11 cellular contexts compared by ENCODE assay signal in the genomic region with DNA sequence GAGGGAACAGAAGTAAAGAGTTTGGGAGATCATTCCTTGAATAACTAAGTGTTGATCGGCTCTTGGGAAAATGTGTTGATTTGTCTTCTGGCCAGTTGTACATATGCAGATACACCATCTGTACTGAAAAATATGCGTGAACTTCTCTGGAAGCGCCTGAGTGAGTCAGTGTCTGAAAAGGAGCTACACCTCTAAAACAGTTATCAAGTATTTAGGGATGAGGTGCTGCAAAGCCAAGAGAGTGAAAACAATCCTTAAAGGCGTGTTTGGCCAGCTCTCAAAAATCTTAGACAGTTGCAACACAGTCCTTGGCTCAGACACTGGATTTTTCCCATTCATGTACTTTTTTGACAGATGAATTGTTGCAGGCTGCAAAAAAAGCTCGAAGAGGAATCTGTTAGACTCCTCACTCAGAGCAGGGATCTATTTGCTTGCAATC.
A peak's percentile ranks its signal among the peaks of the same experiment; 100 is the strongest.
DNase-seq lines count a peak whose midpoint lies in the region; ATAC-seq and TF ChIP-seq lines count a peak whose summit lies in the region.
"Had no signal": no experiment of that assay in that cellular context is flagged by ENCODE, and none has a peak within 500 bp of the region (broad histone marks: within the 10 kb centered on the region; RNA-seq: fewer than 3 reads in every experiment).

No MANE protein-coding gene starts in this region.

- H3K9me3 ChIP-seq in MG63 (no peaks in the 10 kb centered on the region), upper lobe of left lung (no peaks in the 10 kb centered on the region)

- peak; percentile 31 to 86 for ATAC-seq in upper lobe of left lung (ENCODE audit: low FRiP score in 2 of 2)
- no peak for ATAC-seq in HG03442 (IDR thresholded peaks at IDR 0.05; ENCODE audit: unreplicated experiment)

- H3K4me3 ChIP-seq in MG63 (no peak overlapping the region), upper lobe of left lung (no peak overlapping the region)

- DNase-seq in MG63 (peak; percentile 43), fibroblast of gingiva (ENCODE audit: low read depth) (peak; percentile 82), middle frontal gyrus (ENCODE audit: extremely low spot score, low spot score) (peak; percentile 59), upper lobe of left lung (no peak), putamen (ENCODE audit: low spot score) (no peak), hepatic stellate cell (ENCODE audit: low spot score) (no peak)
- DNase-seq: activated naive CD4-positive, alpha-beta T cell treated with anti-CD3 and anti-CD28 coated beads for 36 hours; DMS53; NCI-H1436; NCI-H82 had no signal

- TF ChIP-seq POLR2A in upper lobe of left lung (IDR thresholded peaks at IDR 0.05), result no peak

- H3K27ac ChIP-seq in upper lobe of left lung, result no peak overlapping the region

- H3K36me3 ChIP-seq in MG63, result no peaks in the 10 kb centered on the region
- H3K36me3 ChIP-seq in upper lobe of left lung, result no peaks in the 10 kb centered on the region

- WGBS in upper lobe of left lung, 2 donors, result 62 to 65% methylated on average over 5 of the region's 5 CpGs

- TF ChIP-seq EP300 in upper lobe of left lung (IDR thresholded peaks at IDR 0.05), result no peak

- no peak for TF ChIP-seq CTCF in upper lobe of left lung (IDR thresholded peaks at IDR 0.05)

- H3K27me3 ChIP-seq in MG63 (no peaks in the 10 kb centered on the region), upper lobe of left lung (no peaks in the 10 kb centered on the region)

- peaks cover 9 to 16% (median 13%) of the 10 kb centered on the region in 4 donors for H3K4me1 ChIP-seq in upper lobe of left lung

Comparison
In these comparisons a context has a peak if more than half of its experiments do, and no peak if none do; other contexts are left out.
1. DNase-seq: peak in MG63 (single experiment), fibroblast of gingiva (single experiment) and middle frontal gyrus (single experiment); none in upper lobe of left lung (0 of 2), putamen (single experiment) and hepatic stellate cell (single experiment).